Comparison of ENCODE assay signal across 7 cellular contexts in genomic region chr2:31896293-31896692, GRCh38.
"Had no signal": no experiment of that assay in that cellular context is flagged by ENCODE, and none has a peak within 500 bp of the region (broad histone marks: within the 10 kb centered on the region; RNA-seq: fewer than 3 reads in every experiment).

No MANE protein-coding gene starts in this region.

- DNase-seq: IMR-90, Karpas-422, KBM-7, KG1 had no signal

- H3K27ac ChIP-seq: HL-60, KMS-11 had no signal

- FAIRE-seq: HTR-8/SVneo had no signal

- H3K4me2 ChIP-seq: KMS-11 had no signal

- H3K9ac ChIP-seq: KMS-11 had no signal
